ENCODE assay signal across 14 cellular contexts in genomic region chr2:205293559-205293958, GRCh38.
"Had no signal": no experiment of that assay in that cellular context is flagged by ENCODE, and none has a peak within 500 bp of the region (broad histone marks: within the 10 kb centered on the region; RNA-seq: fewer than 3 reads in every experiment).

No MANE protein-coding gene starts in this region.

- H3K36me3 Mint-ChIP-seq: activated naive CD4-positive, alpha-beta T cell treated with anti-CD3 and anti-CD28 coated beads, Interleukin-2, amount 10 ng/mL, durations not matched to agents 7 days and 5 days had no signal

- H3K27ac Mint-ChIP-seq: activated naive CD4-positive, alpha-beta T cell treated with anti-CD3 and anti-CD28 coated beads, Interleukin-2, amount 10 ng/mL, durations not matched to agents 7 days and 5 days; activated T-helper 2 cell treated with anti-CD3 and anti-CD28 coated beads, Interferon-gamma antibody, Interleukin-2, Interleukin-4, amounts not matched to agents 10 μg/mL and 5 μg/mL and 100 μg/mL, durations not matched to agents 14 hours and 24 hours and 36 hours; nephron had no signal

- H3K4me2 ChIP-seq: hepatocyte had no signal

- H3K27me3 Mint-ChIP-seq: activated naive CD4-positive, alpha-beta T cell treated with anti-CD3 and anti-CD28 coated beads, Interleukin-2, amount 10 ng/mL, durations not matched to agents 7 days and 5 days had no signal

- ATAC-seq: activated CD4-positive, CD25-positive, alpha-beta regulatory T cell treated with anti-CD3 and anti-CD28 coated beads, Interleukin-2, amount 50 U/mL, for 24 hours; gastroesophageal sphincter had no signal

- H3K79me2 ChIP-seq: hepatocyte had no signal

- H3K4me1 Mint-ChIP-seq: activated naive CD4-positive, alpha-beta T cell treated with anti-CD3 and anti-CD28 coated beads, Interleukin-2, amount 10 ng/mL, durations not matched to agents 7 days and 5 days; nephron had no signal

- H3K9me3 Mint-ChIP-seq: nephron had no signal

- H3K4me3 ChIP-seq: gastroesophageal sphincter, hepatocyte, left ventricle myocardium inferior, stomach, vagina had no signal

- DNase-seq: activated naive CD4-positive, alpha-beta T cell treated with anti-CD3 and anti-CD28 coated beads, Interleukin-2, amount 10 ng/mL, durations not matched to agents 7 days and 5 days; cortex of kidney; effector memory CD4-positive, alpha-beta T cell; kidney; left ventricle myocardium inferior; mesenchymal stem cell; stimulated activated CD4-positive, alpha-beta T cell treated with anti-CD3 and anti-CD28 coated beads, Interleukin-4, amount 100 ng/mL, for 1 hour; stomach had no signal

- H2AFZ ChIP-seq: hepatocyte had no signal

- H3K27me3 ChIP-seq: gastroesophageal sphincter, hepatocyte, stomach, vagina had no signal

- H3K4me3 Mint-ChIP-seq: activated naive CD4-positive, alpha-beta T cell treated with anti-CD3 and anti-CD28 coated beads, Interleukin-2, amount 10 ng/mL, durations not matched to agents 7 days and 5 days; nephron had no signal

- H3K9me3 ChIP-seq: gastroesophageal sphincter, left ventricle myocardium inferior, stomach, vagina had no signal

- H3K27ac ChIP-seq: gastroesophageal sphincter, hepatocyte, left ventricle myocardium inferior, stomach, vagina had no signal

- H3K36me3 ChIP-seq: gastroesophageal sphincter, left ventricle myocardium inferior, stomach, vagina had no signal

- H3K4me1 ChIP-seq: gastroesophageal sphincter, left ventricle myocardium inferior, stomach, vagina had no signal
